Comparison of ENCODE assay signal across 20 cellular contexts in genomic region chr2:61254536-61254935, GRCh38.
DNase-seq lines count a peak whose midpoint lies in the region; ATAC-seq, FAIRE-seq and TF ChIP-seq lines count a peak whose summit lies in the region.
"Had no signal": no experiment of that assay in that cellular context is flagged by ENCODE, and none has a peak within 500 bp of the region (broad histone marks: within the 10 kb centered on the region; RNA-seq: fewer than 3 reads in every experiment).

No MANE protein-coding gene starts in this region.

- intact Hi-C loops in MCF 10A (cut with micrococcal nuclease): no loop called here
- intact Hi-C loops in breast epithelium (cut with DNase I; ENCODE audit: low total_unique reads): no loop called here
- intact Hi-C loops in endothelial cell of umbilical vein (cut with micrococcal nuclease): no loop called here
- intact Hi-C loops in thyroid gland (cut with DNase I): no loop called here

- TF ChIP-seq POLR2A in breast epithelium (IDR thresholded peaks at IDR 0.05) (no peak), endothelial cell of umbilical vein (IDR thresholded peaks at IDR 0.05; ENCODE audit: low read depth, low read length) (no peak), thyroid gland (IDR thresholded peaks at IDR 0.05) (no peak)

- H3K9me1 ChIP-seq in endothelial cell of umbilical vein (replicated peaks; ENCODE audit: control insufficient read depth, extremely low read depth, insufficient read depth, low read length): no peaks in the 10 kb centered on the region

- H3K79me2 ChIP-seq in endothelial cell of umbilical vein (ENCODE audit: control insufficient read depth, insufficient read depth, low read length): no peaks in the 10 kb centered on the region

- no peaks in the 10 kb centered on the region for H4K20me1 ChIP-seq in endothelial cell of umbilical vein (replicated peaks; ENCODE audit: control insufficient read depth, extremely low read depth, insufficient read depth, low read length)

- H3K27me3 Mint-ChIP-seq in MCF 10A (ENCODE audit: insufficient read depth, unreplicated experiment): no peaks in the 10 kb centered on the region
- H3K27me3 Mint-ChIP-seq: CD4-positive, CD25-positive, alpha-beta regulatory T cell had no signal

- H2AFZ ChIP-seq in endothelial cell of umbilical vein (ENCODE audit: low read depth, low read length): no peak overlapping the region
- H2AFZ ChIP-seq: GM23338 had no signal

- BruUV-seq in MCF 10A (replicated peaks; lab: Mats Ljungman, UMichigan) (no TSS peak), endothelial cell of umbilical vein (replicated peaks; lab: Mats Ljungman, UMichigan) (no TSS peak)

- dilution Hi-C loops in endothelial cell of umbilical vein (cut with MboI; ENCODE audit: extremely low pct_ligation_motif_present, low sequenced_read_pairs): no loop called here

- H3K36me3 ChIP-seq in breast epithelium (no peaks in the 10 kb centered on the region), RWPE2 (ENCODE audit: low read depth) (peaks cover 61% of the 10 kb centered on the region), endothelial cell of umbilical vein (ENCODE audit: control insufficient read depth in 2 of 2, extremely low read depth in 1 of 2, insufficient read depth in 2 of 2, low read length in 2 of 2) (peaks cover under 1 to 6% of the 10 kb centered on the region in 2 experiments), skeletal muscle satellite cell (ENCODE audit: insufficient read depth, low read length) (peaks cover 28% of the 10 kb centered on the region), thyroid gland (peaks cover 20 to 22% of the 10 kb centered on the region in 2 donors)

- 95 to 98% methylated on average over 5 of the region's 5 CpGs for whole genome bisulfite sequencing in thyroid gland, 2 donors

- DNase-seq in MCF 10A (ENCODE audit: unreplicated experiment) (no peak), breast epithelium (ENCODE audit: low spot score in 2 of 2) (no peak), RWPE2 (ENCODE audit: low spot score) (no peak), endothelial cell of umbilical vein (ENCODE audit: low read depth, low spot score) (peak; percentile 15), thyroid gland (no peak)
- DNase-seq: CD4-positive, CD25-positive, alpha-beta regulatory T cell; DMS79 treated with DMSO at 0.1 percent for 48 hours; KG1; NCI-H1105; NCI-H2029 treated with DMSO at 0.1 percent for 48 hours; NCI-H226; NCI-H524; NCI-H774; NK-92 treated with Interleukin-12 subunit alpha and Interleukin-12 subunit beta, amount 100 ng/mL, for 24 hours; SIG-M5 had no signal

- H3K36me3 Mint-ChIP-seq in MCF 10A (ENCODE audit: insufficient read depth, unreplicated experiment): peaks cover 61% of the 10 kb centered on the region

- CTCF ChIA-PET in MCF 10A (lab: Yijun Ruan, JAX) (interaction anchor here (0.5 to 0.7 kb wide), 2 partner anchors 9 to 472 kb away, joined by 3 read pairs; no protein-coding TSS in a partner anchor), endothelial cell of umbilical vein (lab: Charles Lee) (interaction anchor here (2.0 to 2.4 kb wide), 2 partner anchors 10 to 16 kb away, joined by 10 read pairs; no protein-coding TSS in a partner anchor)

- TF ChIP-seq CTCF in MCF 10A (IDR thresholded peaks at IDR 0.05; ENCODE audit: unreplicated experiment): no peak
- no peak for TF ChIP-seq CTCF in breast epithelium (IDR thresholded peaks at IDR 0.05)
- no peak for TF ChIP-seq CTCF in RWPE2 (IDR thresholded peaks at IDR 0.05; ENCODE audit: poor library complexity, severe bottlenecking)
- TF ChIP-seq CTCF in endothelial cell of umbilical vein (IDR thresholded peaks at IDR 0.05; ENCODE audit: extremely low read depth in 1 of 2, insufficient read depth in 1 of 2, low read depth in 1 of 2, low read length in 2 of 2): no peak
- TF ChIP-seq CTCF in thyroid gland (IDR thresholded peaks at IDR 0.05): no peak

- no peaks in the 10 kb centered on the region for H3K4me1 ChIP-seq in breast epithelium
- H3K4me1 ChIP-seq in RWPE2 (ENCODE audit: insufficient read depth, poor library complexity, severe bottlenecking): peaks cover 28% of the 10 kb centered on the region
- H3K4me1 ChIP-seq in endothelial cell of umbilical vein (ENCODE audit: control insufficient read depth, extremely low read depth, insufficient read depth, low read length): peaks cover 28% of the 10 kb centered on the region
- H3K4me1 ChIP-seq in skeletal muscle satellite cell (ENCODE audit: control insufficient read depth, insufficient read depth, low read length): peaks cover 56% of the 10 kb centered on the region
- H3K4me1 ChIP-seq in thyroid gland: no peaks in the 10 kb centered on the region

- no peak overlapping the region for H3K4me3 ChIP-seq in breast epithelium
- H3K4me3 ChIP-seq in RWPE2 (ENCODE audit: severe bottlenecking): no peak overlapping the region
- no peak overlapping the region for H3K4me3 ChIP-seq in endothelial cell of umbilical vein (replicated peaks in 1 of 3; ENCODE audit: insufficient read depth in 1 of 3, low read depth in 1 of 3, low read length in 3 of 3)
- no peak overlapping the region for H3K4me3 ChIP-seq in skeletal muscle satellite cell (ENCODE audit: low read length)
- H3K4me3 ChIP-seq in thyroid gland (replicated peaks in 1 of 3): no peak overlapping the region
- H3K4me3 ChIP-seq: GM23338, HAP-1 had no signal

- H3K4me3 Mint-ChIP-seq in MCF 10A (ENCODE audit: unreplicated experiment): no peak overlapping the region
- H3K4me3 Mint-ChIP-seq: CD4-positive, CD25-positive, alpha-beta regulatory T cell; GM23338 had no signal

- H3K27ac Mint-ChIP-seq in MCF 10A (ENCODE audit: low read depth, unreplicated experiment): peak overlapping the region; percentile 70
- H3K27ac Mint-ChIP-seq: GM23338 had no signal

- H3K4me1 Mint-ChIP-seq in MCF 10A (ENCODE audit: insufficient read depth, unreplicated experiment): peaks cover 32% of the 10 kb centered on the region
- H3K4me1 Mint-ChIP-seq: GM23338 had no signal

- H3K9me3 Mint-ChIP-seq in MCF 10A (ENCODE audit: unreplicated experiment): no peaks in the 10 kb centered on the region
- H3K9me3 Mint-ChIP-seq: CD4-positive, CD25-positive, alpha-beta regulatory T cell; GM23338 had no signal

- FAIRE-seq in endothelial cell of umbilical vein (lab: Jason Lieb, UNC): no peak

- H3K9ac ChIP-seq in endothelial cell of umbilical vein (replicated peaks; ENCODE audit: extremely low read depth, insufficient read depth, low read length) (no peak overlapping the region), skeletal muscle satellite cell (ENCODE audit: low read depth, low read length) (peak overlapping the region; percentile 57)

- no peaks in the 10 kb centered on the region for H3K9me3 ChIP-seq in breast epithelium
- H3K9me3 ChIP-seq in RWPE2 (ENCODE audit: severe bottlenecking): peaks cover 2% of the 10 kb centered on the region
- H3K9me3 ChIP-seq in endothelial cell of umbilical vein (replicated peaks; ENCODE audit: control insufficient read depth, insufficient read depth, low read length): no peaks in the 10 kb centered on the region
- H3K9me3 ChIP-seq in skeletal muscle satellite cell (replicated peaks; ENCODE audit: low read length): no peaks in the 10 kb centered on the region
- H3K9me3 ChIP-seq in thyroid gland: no peaks in the 10 kb centered on the region
- H3K9me3 ChIP-seq: HAP-1 had no signal

- H3K27ac ChIP-seq in breast epithelium (no peak overlapping the region), RWPE2 (ENCODE audit: poor library complexity, severe bottlenecking) (peak overlapping the region; percentile 72), endothelial cell of umbilical vein (ENCODE audit: insufficient read depth, low read depth, low read length) (peak overlapping the region; percentile 94), thyroid gland (no peak overlapping the region)
- H3K27ac ChIP-seq: RWPE1 had no signal

- H3K27me3 ChIP-seq in breast epithelium: no peaks in the 10 kb centered on the region
- no peaks in the 10 kb centered on the region for H3K27me3 ChIP-seq in RWPE2 (ENCODE audit: insufficient read depth, poor library complexity, severe bottlenecking)
- H3K27me3 ChIP-seq in endothelial cell of umbilical vein (ENCODE audit: control insufficient read depth in 2 of 2, insufficient read depth in 2 of 2, low read length in 2 of 2): no peaks in the 10 kb centered on the region
- no peaks in the 10 kb centered on the region for H3K27me3 ChIP-seq in skeletal muscle satellite cell (ENCODE audit: control insufficient read depth, insufficient read depth, low read length)
- H3K27me3 ChIP-seq in thyroid gland: no peaks in the 10 kb centered on the region

- POLR2A ChIA-PET in MCF 10A (lab: Yijun Ruan, JAX) (interaction anchor here (0.7 to 1.7 kb wide), 4 partner anchors 8 to 131 kb away, joined by 3 to 5 read pairs (median 3); no protein-coding TSS in a partner anchor), endothelial cell of umbilical vein (lab: Charles Lee) (interaction anchor here (0.5 kb wide), 1 partner anchor 37 kb away, joined by 3 read pairs; no protein-coding TSS in a partner anchor)

- H3K4me2 ChIP-seq in endothelial cell of umbilical vein (ENCODE audit: insufficient read depth, low read length): no peak overlapping the region
- H3K4me2 ChIP-seq in skeletal muscle satellite cell (ENCODE audit: low read length): peak overlapping the region; percentile 69
- H3K4me2 ChIP-seq: GM23338 had no signal

- ATAC-seq in RWPE2 (ENCODE audit: low read depth) (no peak), HG03457 (IDR thresholded peaks at IDR 0.05; ENCODE audit: unreplicated experiment) (no peak)
- ATAC-seq: GM23338 had no signal

TF ChIP-seq in endothelial cell of umbilical vein, 7 proteins besides CTCF, POLR2A, EP300 and RAD21:
- TF ChIP-seq GATA2 (IDR thresholded peaks at IDR 0.05; ENCODE audit: insufficient read depth, insufficient read length, low read depth, low read length) (no peak), EZH2 (IDR thresholded peaks at IDR 0.05; ENCODE audit: borderline replicate concordance, low read depth, low read length, severe bottlenecking) (no peak), POLR2AphosphoS5 (IDR thresholded peaks at IDR 0.05; ENCODE audit: insufficient read depth, low read depth, low read length) (no peak), FOS (IDR thresholded peaks at IDR 0.05; ENCODE audit: borderline replicate concordance, insufficient read depth, low read length) (no peak), JUN (IDR thresholded peaks at IDR 0.05; ENCODE audit: borderline replicate concordance, insufficient read depth, insufficient read length, low read depth) (no peak), MYC (IDR thresholded peaks at IDR 0.05; ENCODE audit: low read depth, low read length) (no peak)
- TF ChIP-seq, protein P1, sequence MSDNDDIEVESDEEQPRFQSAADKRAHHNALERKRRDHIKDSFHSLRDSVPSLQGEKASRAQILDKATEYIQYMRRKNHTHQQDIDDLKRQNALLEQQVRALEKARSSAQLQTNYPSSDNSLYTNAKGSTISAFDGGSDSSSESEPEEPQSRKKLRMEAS (IDR thresholded peaks at IDR 0.05; ENCODE audit: insufficient read depth, insufficient read length): no peak

Comparison
In these comparisons a context has a peak if more than half of its experiments do, and no peak if none do; other contexts are left out.
1. H3K27ac ChIP-seq: peak in RWPE2 (single experiment) and endothelial cell of umbilical vein (single experiment); none in breast epithelium (0 of 2) and thyroid gland (0 of 3).